ENCODE assay signal across 1 cellular context in the genomic region with DNA sequence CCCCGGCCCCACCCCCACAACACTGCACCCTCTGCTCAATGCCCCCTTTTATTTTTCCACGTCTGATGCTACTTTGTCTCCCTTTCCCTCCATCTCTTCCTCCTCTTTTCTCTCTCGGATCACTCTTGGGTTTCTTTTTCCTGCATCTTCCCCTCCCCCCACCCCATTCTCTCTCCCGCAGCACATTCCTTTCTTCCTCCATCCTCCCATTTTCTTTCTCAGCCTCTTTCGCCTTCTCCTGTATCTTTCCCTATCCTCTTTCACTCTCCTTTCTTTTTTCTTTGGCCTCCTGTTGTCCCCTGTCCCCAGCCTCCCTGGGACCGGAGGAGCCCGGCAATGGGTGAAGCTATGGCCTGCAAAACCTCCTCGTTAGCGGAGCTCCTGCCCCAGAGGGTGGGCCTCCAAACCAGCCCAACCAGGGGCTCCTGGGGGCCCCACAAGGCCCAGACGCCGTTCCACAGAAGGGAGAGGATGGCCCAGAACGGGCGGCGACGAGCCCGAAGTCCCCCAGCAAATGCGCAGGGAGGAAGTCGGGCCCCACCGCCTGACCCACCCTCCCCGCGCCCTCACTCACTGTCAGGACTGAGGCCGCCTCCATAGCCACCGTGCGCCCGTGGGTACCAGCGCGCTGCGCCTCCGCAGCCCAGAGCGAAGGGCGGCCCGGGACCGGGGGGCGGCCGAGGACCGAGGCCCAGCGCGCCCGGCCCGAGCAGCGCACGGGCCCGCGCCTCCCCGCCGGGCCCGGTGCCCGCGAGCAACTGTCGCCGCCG.
TF ChIP-seq lines count a peak whose summit lies in the region.

No MANE protein-coding gene starts in this region.

TF ChIP-seq in SK-N-SH, 30 proteins besides CTCF, POLR2A, EP300 and RAD21:
- TF ChIP-seq, protein P1, sequence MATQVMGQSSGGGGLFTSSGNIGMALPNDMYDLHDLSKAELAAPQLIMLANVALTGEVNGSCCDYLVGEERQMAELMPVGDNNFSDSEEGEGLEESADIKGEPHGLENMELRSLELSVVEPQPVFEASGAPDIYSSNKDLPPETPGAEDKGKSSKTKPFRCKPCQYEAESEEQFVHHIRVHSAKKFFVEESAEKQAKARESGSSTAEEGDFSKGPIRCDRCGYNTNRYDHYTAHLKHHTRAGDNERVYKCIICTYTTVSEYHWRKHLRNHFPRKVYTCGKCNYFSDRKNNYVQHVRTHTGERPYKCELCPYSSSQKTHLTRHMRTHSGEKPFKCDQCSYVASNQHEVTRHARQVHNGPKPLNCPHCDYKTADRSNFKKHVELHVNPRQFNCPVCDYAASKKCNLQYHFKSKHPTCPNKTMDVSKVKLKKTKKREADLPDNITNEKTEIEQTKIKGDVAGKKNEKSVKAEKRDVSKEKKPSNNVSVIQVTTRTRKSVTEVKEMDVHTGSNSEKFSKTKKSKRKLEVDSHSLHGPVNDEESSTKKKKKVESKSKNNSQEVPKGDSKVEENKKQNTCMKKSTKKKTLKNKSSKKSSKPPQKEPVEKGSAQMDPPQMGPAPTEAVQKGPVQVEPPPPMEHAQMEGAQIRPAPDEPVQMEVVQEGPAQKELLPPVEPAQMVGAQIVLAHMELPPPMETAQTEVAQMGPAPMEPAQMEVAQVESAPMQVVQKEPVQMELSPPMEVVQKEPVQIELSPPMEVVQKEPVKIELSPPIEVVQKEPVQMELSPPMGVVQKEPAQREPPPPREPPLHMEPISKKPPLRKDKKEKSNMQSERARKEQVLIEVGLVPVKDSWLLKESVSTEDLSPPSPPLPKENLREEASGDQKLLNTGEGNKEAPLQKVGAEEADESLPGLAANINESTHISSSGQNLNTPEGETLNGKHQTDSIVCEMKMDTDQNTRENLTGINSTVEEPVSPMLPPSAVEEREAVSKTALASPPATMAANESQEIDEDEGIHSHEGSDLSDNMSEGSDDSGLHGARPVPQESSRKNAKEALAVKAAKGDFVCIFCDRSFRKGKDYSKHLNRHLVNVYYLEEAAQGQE (IDR thresholded peaks at IDR 0.05; ENCODE audit: low read depth, low read length), result no peak
- TF ChIP-seq CHD2 (IDR thresholded peaks at IDR 0.05; ENCODE audit: low read length, partially characterized antibody) (no peak), GABPA (IDR thresholded peaks at IDR 0.05; ENCODE audit: low read depth) (no peak), EZH2phosphoT487 (IDR thresholded peaks at IDR 0.05; ENCODE audit: borderline replicate concordance, low read depth) (no peak), NFIC (IDR thresholded peaks at IDR 0.05; ENCODE audit: borderline replicate concordance) (no peak), SMC3 (IDR thresholded peaks at IDR 0.05; ENCODE audit: low read depth, low read length) (no peak)
- TF ChIP-seq, protein P2, sequence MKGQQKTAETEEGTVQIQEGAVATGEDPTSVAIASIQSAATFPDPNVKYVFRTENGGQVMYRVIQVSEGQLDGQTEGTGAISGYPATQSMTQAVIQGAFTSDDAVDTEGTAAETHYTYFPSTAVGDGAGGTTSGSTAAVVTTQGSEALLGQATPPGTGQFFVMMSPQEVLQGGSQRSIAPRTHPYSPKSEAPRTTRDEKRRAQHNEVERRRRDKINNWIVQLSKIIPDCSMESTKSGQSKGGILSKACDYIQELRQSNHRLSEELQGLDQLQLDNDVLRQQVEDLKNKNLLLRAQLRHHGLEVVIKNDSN (IDR thresholded peaks at IDR 0.05; ENCODE audit: borderline replicate concordance, low read depth), result no peak
- TF ChIP-seq, protein P3, sequence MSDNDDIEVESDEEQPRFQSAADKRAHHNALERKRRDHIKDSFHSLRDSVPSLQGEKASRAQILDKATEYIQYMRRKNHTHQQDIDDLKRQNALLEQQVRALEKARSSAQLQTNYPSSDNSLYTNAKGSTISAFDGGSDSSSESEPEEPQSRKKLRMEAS (IDR thresholded peaks at IDR 0.05; ENCODE audit: low read depth), result no peak
